Comparison of ENCODE assay signal across 8 cellular contexts in the genomic region with DNA sequence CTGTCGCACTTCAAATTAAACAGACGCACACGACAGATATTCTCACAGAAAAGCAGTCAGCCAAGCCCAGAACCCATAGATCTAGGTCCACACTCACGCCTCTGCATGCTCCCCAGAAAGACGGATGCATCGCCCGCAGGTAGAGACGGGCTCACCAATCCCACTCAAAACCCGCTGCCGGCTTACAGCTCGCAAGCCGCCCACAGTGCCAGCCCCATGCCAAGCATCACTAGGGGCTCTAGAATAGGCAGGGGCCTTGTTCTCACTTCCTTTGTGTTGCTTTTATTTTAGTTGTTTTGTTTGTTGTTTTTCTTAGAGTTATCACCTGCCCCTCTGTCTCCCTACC. TPM values are rescaled to one million over a fixed set of nuclear protein-coding genes. Genes with fewer than 3 reads are reported as not detected.
DNase-seq lines count a peak whose midpoint lies in the region; ATAC-seq and TF ChIP-seq lines count a peak whose summit lies in the region.

No MANE protein-coding gene starts in this region.

- TF ChIP-seq CTCF in HCT116 (IDR thresholded peaks at IDR 0.05 in 2 of 3, conservative IDR thresholded peaks at IDR 0.05 in 1 of 3; ENCODE audit: borderline replicate concordance in 1 of 3, insufficient read depth in 1 of 3, low read depth in 2 of 3, low read length in 2 of 3) = no peak
- TF ChIP-seq CTCF in left ventricle myocardium inferior (IDR thresholded peaks at IDR 0.05; ENCODE audit: borderline replicate concordance) = no peak
- no peak for TF ChIP-seq CTCF in CD14-positive monocyte (IDR thresholded peaks at IDR 0.05)

- H3K36me3 Mint-ChIP-seq in activated T-helper 1 cell treated with anti-CD3 and anti-CD28 coated beads, Interleukin-12 subunit alpha, Interleukin-12 subunit beta, Interleukin-2, Interleukin-4 antibody, amounts not matched to agents 30 ng/mL and 10 ng/mL and 1 ng/mL, durations not matched to agents 14 hours and 24 hours and 36 hours (ENCODE audit: low read depth) = peaks cover 3% of the 10 kb centered on the region
- H3K36me3 Mint-ChIP-seq in CD14-positive monocyte = no peaks in the 10 kb centered on the region

- H3K27ac Mint-ChIP-seq in activated T-helper 1 cell treated with anti-CD3 and anti-CD28 coated beads, Interleukin-12 subunit alpha, Interleukin-12 subunit beta, Interleukin-2, Interleukin-4 antibody, amounts not matched to agents 30 ng/mL and 10 ng/mL and 1 ng/mL, durations not matched to agents 14 hours and 24 hours and 36 hours = peak overlapping the region; percentile 42
- H3K27ac Mint-ChIP-seq in CD14-positive monocyte = no peak overlapping the region

- H3K4me1 ChIP-seq in HCT116 (ENCODE audit: control insufficient read depth in 1 of 2, insufficient read depth in 2 of 2, low read length in 2 of 2) (peaks cover 12 to 28% of the 10 kb centered on the region in 2 experiments; a peak in 3 of 4 replicates), left ventricle myocardium inferior (peaks cover 23% of the 10 kb centered on the region), skeletal muscle satellite cell (ENCODE audit: control insufficient read depth, insufficient read depth, low read length) (peaks cover 13% of the 10 kb centered on the region)

- H3K9ac ChIP-seq in HCT116 (ENCODE audit: low read length) (no peak overlapping the region), skeletal muscle satellite cell (ENCODE audit: low read depth, low read length) (peak overlapping the region; percentile 85)

- CTCF ChIA-PET in HCT116 (lab: Charles Lee) = no interaction called here

- DNase-seq in HCT116 (ENCODE audit: low read depth, low spot score) = no peak
- DNase-seq in activated T-helper 1 cell treated with anti-CD3 and anti-CD28 coated beads, Interleukin-12 subunit alpha, Interleukin-12 subunit beta, Interleukin-2, Interleukin-4 antibody, amounts not matched to agents 30 ng/mL and 10 ng/mL and 1 ng/mL, durations not matched to agents 14 hours and 24 hours and 36 hours (ENCODE audit: low spot score) = no peak
- DNase-seq in left ventricle myocardium inferior = no peak
- DNase-seq in RKO (ENCODE audit: low spot score) = no peak
- no peak for DNase-seq in CD14-positive monocyte (ENCODE audit: low spot score)
- DNase-seq in NCI-H2081 (lab: John Stamatoyannopoulos, UW) = no peak

- H3K27me3 ChIP-seq in HCT116 (ENCODE audit: insufficient read depth, low read length) (no peaks in the 10 kb centered on the region), left ventricle myocardium inferior (ENCODE audit: low read depth) (peaks cover 11% of the 10 kb centered on the region), skeletal muscle satellite cell (ENCODE audit: control insufficient read depth, insufficient read depth, low read length) (no peaks in the 10 kb centered on the region)

- no peaks in the 10 kb centered on the region for H3K9me3 Mint-ChIP-seq in activated T-helper 1 cell treated with anti-CD3 and anti-CD28 coated beads, Interleukin-12 subunit alpha, Interleukin-12 subunit beta, Interleukin-2, Interleukin-4 antibody, amounts not matched to agents 30 ng/mL and 10 ng/mL and 1 ng/mL, durations not matched to agents 14 hours and 24 hours and 36 hours
- peaks cover 0 to 6% (median 0%) of the 10 kb centered on the region in 7 donors for H3K9me3 Mint-ChIP-seq in CD14-positive monocyte

- ATAC-seq in HCT116 (peak; percentile 4; the same call in 1 of the 2 replicates), HG02678 (IDR thresholded peaks at IDR 0.05; ENCODE audit: unreplicated experiment) (no peak)

- H3K36me3 ChIP-seq in HCT116 (ENCODE audit: control insufficient read depth in 1 of 2, insufficient read depth in 2 of 2, low read length in 2 of 2) (no peaks in the 10 kb centered on the region), left ventricle myocardium inferior (no peaks in the 10 kb centered on the region), skeletal muscle satellite cell (ENCODE audit: insufficient read depth, low read length) (no peaks in the 10 kb centered on the region)

- H3K4me3 ChIP-seq in HCT116 (replicated peaks in 1 of 2; ENCODE audit: low read depth in 1 of 2, low read length in 2 of 2) (peak overlapping the region; percentile 68 to 71), left ventricle myocardium inferior (peak overlapping the region; percentile 90), skeletal muscle satellite cell (ENCODE audit: low read length) (peak overlapping the region; percentile 98)

- no peak overlapping the region for H3K27ac ChIP-seq in HCT116 (ENCODE audit: low read depth, low read length)
- H3K27ac ChIP-seq in left ventricle myocardium inferior (replicated peaks) = peak overlapping the region; percentile 76

- H2AFZ ChIP-seq in HCT116 (ENCODE audit: low read depth, low read length, poor library complexity, severe bottlenecking) = no peak overlapping the region

- H3K79me2 ChIP-seq in HCT116 (ENCODE audit: insufficient read depth, low read length) = peaks cover 32% of the 10 kb centered on the region

- H3K9me3 ChIP-seq in HCT116 (ENCODE audit: control insufficient read depth in 1 of 2, insufficient read depth in 1 of 2, low read depth in 1 of 2, low read length in 2 of 2) (no peaks in the 10 kb centered on the region), left ventricle myocardium inferior (replicated peaks) (no peaks in the 10 kb centered on the region), skeletal muscle satellite cell (replicated peaks; ENCODE audit: low read length) (no peaks in the 10 kb centered on the region)

- H3K4me2 ChIP-seq in HCT116 (ENCODE audit: low read length) (no peak overlapping the region), skeletal muscle satellite cell (ENCODE audit: low read length) (peak overlapping the region; percentile 98)

- no peaks in the 10 kb centered on the region for H4K20me1 ChIP-seq in HCT116 (ENCODE audit: insufficient read depth)

- intact Hi-C loops in HCT116 (cut with micrococcal nuclease) (loop anchor here (10.0 kb wide), 1 partner anchor 51 kb away; no protein-coding TSS in a partner anchor), left ventricle myocardium inferior (cut with micrococcal nuclease) (no loop called here), CD14-positive monocyte (cut with micrococcal nuclease) (no loop called here)
- intact Hi-C loops in activated T-helper 1 cell treated with anti-CD3 and anti-CD28 coated beads, Interleukin-12 subunit alpha, Interleukin-12 subunit beta, Interleukin-2, Interleukin-4 antibody, amounts not matched to agents 30 ng/mL and 10 ng/mL and 1 ng/mL, durations not matched to agents 14 hours and 24 hours and 36 hours (cut with micrococcal nuclease) = loop anchor here (2.0 to 5.0 kb wide), 2 partner anchors 58 to 209 kb away; a partner anchor contains a TSS

- TF ChIP-seq RAD21 in HCT116 (IDR thresholded peaks at IDR 0.05; ENCODE audit: low read depth) = no peak

- peaks cover 17% of the 10 kb centered on the region for H3K4me1 Mint-ChIP-seq in activated T-helper 1 cell treated with anti-CD3 and anti-CD28 coated beads, Interleukin-12 subunit alpha, Interleukin-12 subunit beta, Interleukin-2, Interleukin-4 antibody, amounts not matched to agents 30 ng/mL and 10 ng/mL and 1 ng/mL, durations not matched to agents 14 hours and 24 hours and 36 hours (ENCODE audit: low read depth)
- H3K4me1 Mint-ChIP-seq in CD14-positive monocyte = peaks cover 11% of the 10 kb centered on the region

- BruUV-seq in HCT116 (replicated peaks; lab: Mats Ljungman, UMichigan) = no TSS peak

- H3K9me2 ChIP-seq in HCT116 (ENCODE audit: insufficient read depth) = no peaks in the 10 kb centered on the region

- RAD21 ChIA-PET in HCT116 (lab: Charles Lee; ENCODE audit: low non-redundant PET in 1 of 2, low total read pairs in 2 of 2, uncharacterized antibody in 2 of 2, unreplicated experiment in 2 of 2) = no interaction called here

- peak overlapping the region; percentile 93 for H3K4me3 Mint-ChIP-seq in activated T-helper 1 cell treated with anti-CD3 and anti-CD28 coated beads, Interleukin-12 subunit alpha, Interleukin-12 subunit beta, Interleukin-2, Interleukin-4 antibody, amounts not matched to agents 30 ng/mL and 10 ng/mL and 1 ng/mL, durations not matched to agents 14 hours and 24 hours and 36 hours
- H3K4me3 Mint-ChIP-seq in CD14-positive monocyte = peak overlapping the region in 1 of 2 donors; percentile 76

- H3K27me3 Mint-ChIP-seq in activated T-helper 1 cell treated with anti-CD3 and anti-CD28 coated beads, Interleukin-12 subunit alpha, Interleukin-12 subunit beta, Interleukin-2, Interleukin-4 antibody, amounts not matched to agents 30 ng/mL and 10 ng/mL and 1 ng/mL, durations not matched to agents 14 hours and 24 hours and 36 hours (ENCODE audit: insufficient read depth) = peaks cover 23% of the 10 kb centered on the region
- H3K27me3 Mint-ChIP-seq in CD14-positive monocyte (ENCODE audit: low read depth in 3 of 3) = peaks cover 34 to 40% (median 39%) of the 10 kb centered on the region in 3 donors

- no peak for TF ChIP-seq POLR2A in HCT116 (IDR thresholded peaks at IDR 0.05; ENCODE audit: borderline replicate concordance, extremely low read depth, insufficient read depth, insufficient read length)

- POLR2A ChIA-PET in HCT116 (lab: Charles Lee) = no interaction called here

TF ChIP-seq in HCT116, 20 proteins besides CTCF, POLR2A, EP300 and RAD21 (continues in another document):
- 0 out of 2 replicates have a peak, but pooled peaks have one; percentile 2 for TF ChIP-seq SP1 (IDR thresholded peaks at IDR 0.05; ENCODE audit: low read depth)
- TF ChIP-seq EZH2 (IDR thresholded peaks at IDR 0.05) = no peak

RNA-seq across cellular contexts. Expression of a gene that starts 0.3 kb away (rescaled TPM):
- total RNA-seq in HCT116 (2021; ENCODE audit: unreplicated experiment) (43.6 TPM), left ventricle myocardium inferior (75.3 TPM)
- polyA plus RNA-seq in HCT116 (2012) = 45.7 and 52.6 TPM in 2 replicates
- 16.0 and 17.4 TPM in 2 replicates for total RNA-seq in activated T-helper 1 cell treated with anti-CD3 and anti-CD28 coated beads, Interleukin-12 subunit alpha, Interleukin-12 subunit beta, Interleukin-2, Interleukin-4 antibody, amounts not matched to agents 30 ng/mL and 10 ng/mL and 1 ng/mL, durations not matched to agents 14 hours and 24 hours and 36 hours
- total RNA-seq in skeletal muscle satellite cell (2012; rRNA removed) = 27.4 and 32.1 TPM in 2 replicates
- under 1 TPM; 0.11 TPM for polyA plus RNA-seq in CD14-positive monocyte

RNA-seq across cellular contexts. Expression of a gene that starts 38.5 kb away (rescaled TPM):
- total RNA-seq in HCT116 (2021; ENCODE audit: unreplicated experiment) = not detected
- not detected in 2 replicates for polyA plus RNA-seq in HCT116 (2012)
- 0.20 and 0.34 TPM in 2 replicates for total RNA-seq in activated T-helper 1 cell treated with anti-CD3 and anti-CD28 coated beads, Interleukin-12 subunit alpha, Interleukin-12 subunit beta, Interleukin-2, Interleukin-4 antibody, amounts not matched to agents 30 ng/mL and 10 ng/mL and 1 ng/mL, durations not matched to agents 14 hours and 24 hours and 36 hours
- 7.0 TPM for total RNA-seq in left ventricle myocardium inferior
- total RNA-seq in skeletal muscle satellite cell (2012; rRNA removed) = 0.66 and 0.76 TPM in 2 replicates
- under 1 TPM in 1 of 2 donors, not detected in 1; 0.58 TPM for polyA plus RNA-seq in CD14-positive monocyte

RNA-seq across cellular contexts. Expression of a gene that starts 56.0 kb away (rescaled TPM):
- 9.3 TPM for total RNA-seq in HCT116 (2021; ENCODE audit: unreplicated experiment)
- 9.8 and 13.8 TPM in 2 replicates for polyA plus RNA-seq in HCT116 (2012)
- total RNA-seq in activated T-helper 1 cell treated with anti-CD3 and anti-CD28 coated beads, Interleukin-12 subunit alpha, Interleukin-12 subunit beta, Interleukin-2, Interleukin-4 antibody, amounts not matched to agents 30 ng/mL and 10 ng/mL and 1 ng/mL, durations not matched to agents 14 hours and 24 hours and 36 hours = 11.0 and 16.5 TPM in 2 replicates
- total RNA-seq in left ventricle myocardium inferior = 5.7 TPM
- 2.5 and 5.2 TPM in 2 replicates for total RNA-seq in skeletal muscle satellite cell (2012; rRNA removed)
- polyA plus RNA-seq in CD14-positive monocyte = not detected

Comparison
In these comparisons a context has a peak if more than half of its experiments do, and no peak if none do; other contexts are left out.
1. intact Hi-C loops: an anchor here in HCT116 (10.0 kb wide) and activated T-helper 1 cell treated with anti-CD3 and anti-CD28 coated beads, Interleukin-12 subunit alpha, Interleukin-12 subunit beta, Interleukin-2, Interleukin-4 antibody, amounts not matched to agents 30 ng/mL and 10 ng/mL and 1 ng/mL, durations not matched to agents 14 hours and 24 hours and 36 hours (2.0 to 5.0 kb wide); none called in left ventricle myocardium inferior and CD14-positive monocyte.